ENCODE assay signal across 11 cellular contexts in the genomic region with DNA sequence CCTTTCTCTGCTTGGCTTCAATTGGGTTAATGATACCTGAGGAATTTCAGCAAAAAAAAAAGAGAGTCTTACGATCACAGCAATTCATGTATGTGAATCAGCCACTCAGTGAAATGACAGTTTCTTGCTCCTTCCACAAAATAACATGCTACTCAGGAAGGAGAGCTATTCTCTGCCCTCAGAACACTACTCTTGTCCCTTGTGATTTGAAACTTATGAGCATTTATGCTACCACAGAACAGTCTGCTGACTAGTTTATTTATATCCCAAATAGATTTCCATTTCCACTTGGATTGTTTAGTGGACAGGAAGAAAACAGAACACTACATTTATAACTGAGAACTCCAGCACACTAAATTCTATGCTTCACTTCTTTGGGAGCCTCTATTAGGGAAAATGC. TPM values are rescaled to one million over a fixed set of nuclear protein-coding genes. Genes with fewer than 3 reads are reported as not detected.
DNase-seq lines count a peak whose midpoint lies in the region; ATAC-seq and TF ChIP-seq lines count a peak whose summit lies in the region.
"Had no signal": no experiment of that assay in that cellular context is flagged by ENCODE, and none has a peak within 500 bp of the region (broad histone marks: within the 10 kb centered on the region; RNA-seq: fewer than 3 reads in every experiment).

No MANE protein-coding gene starts in this region.

- TF ChIP-seq CTCF in OCI-LY7 (conservative IDR thresholded peaks at IDR 0.05; ENCODE audit: low read length) (no peak), osteocyte (IDR thresholded peaks at IDR 0.05) (no peak)

- intact Hi-C loops in OCI-LY7 (cut with micrococcal nuclease; ENCODE audit: unreplicated experiment): no loop called here

- H3K9me2 ChIP-seq in OCI-LY7 (ENCODE audit: insufficient read depth, low read length): no peaks in the 10 kb centered on the region

- H2AFZ ChIP-seq in OCI-LY7 (ENCODE audit: low read length): no peak overlapping the region
- H2AFZ ChIP-seq: parathyroid adenoma had no signal

- no TSS peak for BruUV-seq in OCI-LY7 (replicated peaks; lab: Mats Ljungman, UMichigan)

- no peak for ATAC-seq in activated CD8-positive, alpha-beta memory T cell treated with anti-CD3 and anti-CD28 coated beads, Interleukin-2, amount 10 ng/mL, durations not matched to agents 7 days and 5 days
- ATAC-seq in left lobe of liver: no peak

- H3K4me1 Mint-ChIP-seq in activated CD8-positive, alpha-beta memory T cell treated with anti-CD3 and anti-CD28 coated beads, Interleukin-2, amount 10 ng/mL, durations not matched to agents 7 days and 5 days: peaks cover 33% of the 10 kb centered on the region
- H3K4me1 Mint-ChIP-seq in osteocyte (ENCODE audit: unreplicated experiment): peaks cover 3% of the 10 kb centered on the region

- peaks cover 65% of the 10 kb centered on the region for H3K36me3 Mint-ChIP-seq in activated CD8-positive, alpha-beta memory T cell treated with anti-CD3 and anti-CD28 coated beads, Interleukin-2, amount 10 ng/mL, durations not matched to agents 7 days and 5 days
- H3K36me3 Mint-ChIP-seq in osteocyte (ENCODE audit: unreplicated experiment): peaks cover 48% of the 10 kb centered on the region

- peak overlapping the region; percentile 29 for H3K4me3 Mint-ChIP-seq in activated CD8-positive, alpha-beta memory T cell treated with anti-CD3 and anti-CD28 coated beads, Interleukin-2, amount 10 ng/mL, durations not matched to agents 7 days and 5 days
- no peak overlapping the region for H3K4me3 Mint-ChIP-seq in osteocyte (ENCODE audit: unreplicated experiment)

- no peaks in the 10 kb centered on the region for H3K9me3 ChIP-seq in OCI-LY7 (ENCODE audit: low read length)
- H3K9me3 ChIP-seq: upper lobe of left lung had no signal

- H3K27ac ChIP-seq in OCI-LY7 (ENCODE audit: low read depth, low read length, poor library complexity, severe bottlenecking) (peak overlapping the region; percentile 58), cingulate gyrus (ENCODE audit: low read depth, low read length) (peak overlapping the region; percentile 43)
- H3K27ac ChIP-seq: coronary artery, parathyroid adenoma had no signal

- H3K4me1 ChIP-seq in OCI-LY7 (ENCODE audit: insufficient read depth, low read length, poor library complexity, severe bottlenecking): peaks cover 23% of the 10 kb centered on the region
- H3K4me1 ChIP-seq: parathyroid adenoma had no signal

- no peaks in the 10 kb centered on the region for H4K20me1 ChIP-seq in OCI-LY7 (ENCODE audit: insufficient read depth, low read length)

- no peak overlapping the region for H3K4me3 ChIP-seq in OCI-LY7 (ENCODE audit: low read depth, low read length, poor library complexity, severe bottlenecking)
- H3K4me3 ChIP-seq: coronary artery, upper lobe of left lung had no signal

- H3K9me3 Mint-ChIP-seq in activated CD8-positive, alpha-beta memory T cell treated with anti-CD3 and anti-CD28 coated beads, Interleukin-2, amount 10 ng/mL, durations not matched to agents 7 days and 5 days (ENCODE audit: low read depth): no peaks in the 10 kb centered on the region
- H3K9me3 Mint-ChIP-seq in osteocyte (ENCODE audit: unreplicated experiment): no peaks in the 10 kb centered on the region

- peak overlapping the region; percentile 87 for H3K27ac Mint-ChIP-seq in activated CD8-positive, alpha-beta memory T cell treated with anti-CD3 and anti-CD28 coated beads, Interleukin-2, amount 10 ng/mL, durations not matched to agents 7 days and 5 days
- peak overlapping the region; percentile 20 for H3K27ac Mint-ChIP-seq in osteocyte (ENCODE audit: unreplicated experiment)

- H3K27me3 Mint-ChIP-seq in activated CD8-positive, alpha-beta memory T cell treated with anti-CD3 and anti-CD28 coated beads, Interleukin-2, amount 10 ng/mL, durations not matched to agents 7 days and 5 days: no peaks in the 10 kb centered on the region
- no peaks in the 10 kb centered on the region for H3K27me3 Mint-ChIP-seq in osteocyte (ENCODE audit: unreplicated experiment)

- CTCF ChIA-PET in activated CD8-positive, alpha-beta memory T cell treated with anti-CD3 and anti-CD28 coated beads, Interleukin-2, amount 10 ng/mL, durations not matched to agents 7 days and 5 days (lab: Charles Lee): interaction anchor here (0.6 to 7.2 kb wide), 26 partner anchors 9 to 197 kb away, joined by 3 to 69 read pairs (median 8); partner anchors contain the start of genes HPS4, MIAT, SRRD and TFIP11
- CTCF ChIA-PET in OCI-LY7 (lab: Charles Lee; ENCODE audit: unreplicated experiment): interaction anchor here (0.7 to 1.0 kb wide), 2 partner anchors 29 to 73 kb away, joined by 3 read pairs; no protein-coding TSS in a partner anchor

- no peaks in the 10 kb centered on the region for H3K79me2 ChIP-seq in OCI-LY7 (ENCODE audit: insufficient read depth, low read depth, low read length)
- H3K79me2 ChIP-seq: parathyroid adenoma had no signal

- DNase-seq in activated CD8-positive, alpha-beta memory T cell treated with anti-CD3 and anti-CD28 coated beads, Interleukin-2, amount 10 ng/mL, durations not matched to agents 7 days and 5 days: no peak
- DNase-seq in activated CD8-positive, alpha-beta memory T cell treated with anti-CD3 and anti-CD28 coated beads for 24 hours: no peak
- DNase-seq in OCI-LY7 (ENCODE audit: low spot score) (no peak), osteocyte (ENCODE audit: extremely low spot score, unreplicated experiment) (no peak), left lobe of liver (ENCODE audit: low spot score) (no peak), Ammon's horn (ENCODE audit: low spot score) (no peak), RKO (ENCODE audit: low spot score) (no peak)

- H3K4me2 ChIP-seq in OCI-LY7 (ENCODE audit: low read length): peak overlapping the region; percentile 55; the same call in 1 of the 2 replicates

- peaks cover 93% of the 10 kb centered on the region for H3K36me3 ChIP-seq in OCI-LY7 (ENCODE audit: insufficient read depth, low read length)

- POLR2A ChIA-PET in OCI-LY7 (lab: Charles Lee): interaction anchor here (0.9 to 1.7 kb wide), 3 partner anchors 8 to 20 kb away, joined by 3 to 7 read pairs (median 3); partner anchors contain the start of genes HPS4, SRRD and TFIP11

RNA-seq across cellular contexts. Expression of gene TFIP11, which starts 8.5 kb away (rescaled TPM):
- 10 to 100 TPM; 58.0 to 64.8 TPM for total RNA-seq in activated CD8-positive, alpha-beta memory T cell treated with anti-CD3 and anti-CD28 coated beads, Interleukin-2, amount 10 ng/mL, durations not matched to agents 7 days and 5 days
- 39.6 and 45.2 TPM in 2 replicates for total RNA-seq in OCI-LY7 (2014; rRNA removed; shearing (Covaris generic))
- total RNA-seq in OCI-LY7 (2022) (52.3 and 54.5 TPM in 2 replicates), osteocyte (32.1 and 39.0 TPM in 2 replicates), left lobe of liver (19.8 TPM)

RNA-seq across cellular contexts. Expression of gene SRRD, which starts 20.1 kb away (rescaled TPM):
- total RNA-seq in activated CD8-positive, alpha-beta memory T cell treated with anti-CD3 and anti-CD28 coated beads, Interleukin-2, amount 10 ng/mL, durations not matched to agents 7 days and 5 days: 10 to 100 TPM; 17.5 to 22.6 TPM
- 20.7 and 23.1 TPM in 2 replicates for total RNA-seq in OCI-LY7 (2014; rRNA removed; shearing (Covaris generic))
- total RNA-seq in OCI-LY7 (2022) (33.0 and 36.6 TPM in 2 replicates), osteocyte (20.4 and 21.6 TPM in 2 replicates), left lobe of liver (9.5 TPM)

RNA-seq across cellular contexts. Expression of gene HPS4, which starts 20.2 kb away (rescaled TPM):
- total RNA-seq in activated CD8-positive, alpha-beta memory T cell treated with anti-CD3 and anti-CD28 coated beads, Interleukin-2, amount 10 ng/mL, durations not matched to agents 7 days and 5 days: 10 to 100 TPM; 39.3 to 41.2 TPM
- total RNA-seq in OCI-LY7 (2014; rRNA removed; shearing (Covaris generic)): 64.8 and 77.4 TPM in 2 replicates
- total RNA-seq in OCI-LY7 (2022) (89.6 and 107 TPM in 2 replicates), osteocyte (35.8 and 37.1 TPM in 2 replicates), left lobe of liver (13.2 TPM)
